ENCODE assay signal across 20 cellular contexts in genomic region chr6:147192278-147192911, GRCh38. TPM values are rescaled to one million over a fixed set of nuclear protein-coding genes. Genes with fewer than 3 reads are reported as not detected.
A peak's percentile ranks its signal among the peaks of the same experiment; 100 is the strongest.
DNase-seq lines count a peak whose midpoint lies in the region; ATAC-seq and TF ChIP-seq lines count a peak whose summit lies in the region.
"Had no signal": no experiment of that assay in that cellular context is flagged by ENCODE, and none has a peak within 500 bp of the region (broad histone marks: within the 10 kb centered on the region; RNA-seq: fewer than 3 reads in every experiment).

No MANE protein-coding gene starts in this region.

- H3K4me1 ChIP-seq in liver (ENCODE audit: control insufficient read depth in 4 of 4, insufficient read depth in 4 of 4, low read length in 3 of 4) = peaks cover 0 to 16% (median 8%) of the 10 kb centered on the region in 4 donors
- H3K4me1 ChIP-seq in ascending aorta = no peaks in the 10 kb centered on the region
- H3K4me1 ChIP-seq: SJSA1 had no signal

- ATAC-seq in GM18870 (IDR thresholded peaks at IDR 0.05; ENCODE audit: unreplicated experiment) = no peak

- in situ Hi-C loops in G401 (cut with HindIII; ENCODE audit: low sequenced_read_pairs) = no loop called here

- H3K4me3 ChIP-seq in liver (ENCODE audit: low read depth in 1 of 3, low read length in 3 of 3) (no peak overlapping the region), ascending aorta (no peak overlapping the region)
- H3K4me3 ChIP-seq: BLaER1, SJSA1 had no signal

- DNase-seq in NCI-H345 (lab: John Stamatoyannopoulos, UW) = peak; percentile 50
- no peak for DNase-seq in NCI-H345 treated with DMSO at 0.1 percent for 48 hours (lab: John Stamatoyannopoulos, UW; ENCODE audit: unreplicated experiment)
- peak; percentile 24 for DNase-seq in HuH-7 (ENCODE audit: low spot score)
- DNase-seq in G401 (ENCODE audit: low spot score) = no peak
- DNase-seq in ascending aorta (ENCODE audit: low spot score in 2 of 2) = no peak
- DNase-seq: 8988T; DMS 273 treated with DMSO at 0.1 percent for 48 hours; HFFc6; Karpas-422; NCI-H187 treated with DMSO at 0.1 percent for 48 hours; NCI-H446 treated with DMSO at 0.1 percent for 48 hours; NK-92 treated with Interleukin-12 subunit alpha and Interleukin-12 subunit beta, amount 100 ng/mL, for 24 hours; OCI-M1; SW 1271 had no signal

- TF ChIP-seq CTCF in VCaP (conservative IDR thresholded peaks at IDR 0.05) (no peak), liver (IDR thresholded peaks at IDR 0.05; ENCODE audit: low read depth, low read length, missing input control) (no peak), ascending aorta (IDR thresholded peaks at IDR 0.05) (no peak)

- H3K27ac ChIP-seq in VCaP (peak overlapping the region; percentile 47), liver (ENCODE audit: low read depth in 1 of 2, low read length in 2 of 2) (no peak overlapping the region), ascending aorta (no peak overlapping the region)
- H3K27ac ChIP-seq: BLaER1, RWPE1, SJSA1 had no signal

- H3K27me3 ChIP-seq in liver (ENCODE audit: control insufficient read depth in 4 of 4, insufficient read depth in 4 of 4, low read length in 3 of 4) (no peaks in the 10 kb centered on the region), ascending aorta (no peaks in the 10 kb centered on the region)
- H3K27me3 ChIP-seq: BLaER1, SJSA1 had no signal

- H3K36me3 ChIP-seq in liver (ENCODE audit: control insufficient read depth in 4 of 4, insufficient read depth in 3 of 4, low read depth in 1 of 4, low read length in 3 of 4) (no peaks in the 10 kb centered on the region), ascending aorta (no peaks in the 10 kb centered on the region)
- H3K36me3 ChIP-seq: BLaER1, SJSA1 had no signal

- 26% methylated on average over 3 of the region's 3 CpGs for WGBS in liver

- TF ChIP-seq RAD21 in liver (IDR thresholded peaks at IDR 0.05) = peak in 1 of 2 donors; percentile 10

- H3K9me3 ChIP-seq in liver (ENCODE audit: control insufficient read depth in 4 of 4, low read length in 3 of 4) (no peaks in the 10 kb centered on the region), ascending aorta (no peaks in the 10 kb centered on the region)
- H3K9me3 ChIP-seq: BLaER1, SJSA1 had no signal

- intact Hi-C loops in ascending aorta (cut with DNase I) = no loop called here

- H3K9ac ChIP-seq in liver (ENCODE audit: low read depth in 1 of 2, low read length in 2 of 2) = no peak overlapping the region
- H3K9ac ChIP-seq: BLaER1 had no signal

TF ChIP-seq in liver, 16 proteins besides CTCF, POLR2A, EP300 and RAD21:
- TF ChIP-seq ATF3 (IDR thresholded peaks at IDR 0.05) (peak; percentile 51), HNF4A (conservative IDR thresholded peaks at IDR 0.05) (peak; percentile 34 to 43), NR2F2 (IDR thresholded peaks at IDR 0.05) (no peak), HNF4G (IDR thresholded peaks at IDR 0.05) (no peak), GABPA (IDR thresholded peaks at IDR 0.05 in 1 of 2, conservative IDR thresholded peaks at IDR 0.05 in 1 of 2) (no peak), FOXA2 (IDR thresholded peaks at IDR 0.05) (peak; percentile 99), YY1 (IDR thresholded peaks at IDR 0.05) (no peak), TAF1 (conservative IDR thresholded peaks at IDR 0.05) (no peak), RXRA (IDR thresholded peaks at IDR 0.05) (peak; percentile 27 to 62), SP1 (IDR thresholded peaks at IDR 0.05) (no peak), JUND (IDR thresholded peaks at IDR 0.05) (peak in 1 of 2 donors; percentile 31), FOXA1 (IDR thresholded peaks at IDR 0.05) (peak; percentile 98), EGR1 (IDR thresholded peaks at IDR 0.05; ENCODE audit: low read depth in 2 of 2) (no peak)
- TF ChIP-seq, protein P1, sequence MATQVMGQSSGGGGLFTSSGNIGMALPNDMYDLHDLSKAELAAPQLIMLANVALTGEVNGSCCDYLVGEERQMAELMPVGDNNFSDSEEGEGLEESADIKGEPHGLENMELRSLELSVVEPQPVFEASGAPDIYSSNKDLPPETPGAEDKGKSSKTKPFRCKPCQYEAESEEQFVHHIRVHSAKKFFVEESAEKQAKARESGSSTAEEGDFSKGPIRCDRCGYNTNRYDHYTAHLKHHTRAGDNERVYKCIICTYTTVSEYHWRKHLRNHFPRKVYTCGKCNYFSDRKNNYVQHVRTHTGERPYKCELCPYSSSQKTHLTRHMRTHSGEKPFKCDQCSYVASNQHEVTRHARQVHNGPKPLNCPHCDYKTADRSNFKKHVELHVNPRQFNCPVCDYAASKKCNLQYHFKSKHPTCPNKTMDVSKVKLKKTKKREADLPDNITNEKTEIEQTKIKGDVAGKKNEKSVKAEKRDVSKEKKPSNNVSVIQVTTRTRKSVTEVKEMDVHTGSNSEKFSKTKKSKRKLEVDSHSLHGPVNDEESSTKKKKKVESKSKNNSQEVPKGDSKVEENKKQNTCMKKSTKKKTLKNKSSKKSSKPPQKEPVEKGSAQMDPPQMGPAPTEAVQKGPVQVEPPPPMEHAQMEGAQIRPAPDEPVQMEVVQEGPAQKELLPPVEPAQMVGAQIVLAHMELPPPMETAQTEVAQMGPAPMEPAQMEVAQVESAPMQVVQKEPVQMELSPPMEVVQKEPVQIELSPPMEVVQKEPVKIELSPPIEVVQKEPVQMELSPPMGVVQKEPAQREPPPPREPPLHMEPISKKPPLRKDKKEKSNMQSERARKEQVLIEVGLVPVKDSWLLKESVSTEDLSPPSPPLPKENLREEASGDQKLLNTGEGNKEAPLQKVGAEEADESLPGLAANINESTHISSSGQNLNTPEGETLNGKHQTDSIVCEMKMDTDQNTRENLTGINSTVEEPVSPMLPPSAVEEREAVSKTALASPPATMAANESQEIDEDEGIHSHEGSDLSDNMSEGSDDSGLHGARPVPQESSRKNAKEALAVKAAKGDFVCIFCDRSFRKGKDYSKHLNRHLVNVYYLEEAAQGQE (IDR thresholded peaks at IDR 0.05) = no peak
- TF ChIP-seq, protein P2, sequence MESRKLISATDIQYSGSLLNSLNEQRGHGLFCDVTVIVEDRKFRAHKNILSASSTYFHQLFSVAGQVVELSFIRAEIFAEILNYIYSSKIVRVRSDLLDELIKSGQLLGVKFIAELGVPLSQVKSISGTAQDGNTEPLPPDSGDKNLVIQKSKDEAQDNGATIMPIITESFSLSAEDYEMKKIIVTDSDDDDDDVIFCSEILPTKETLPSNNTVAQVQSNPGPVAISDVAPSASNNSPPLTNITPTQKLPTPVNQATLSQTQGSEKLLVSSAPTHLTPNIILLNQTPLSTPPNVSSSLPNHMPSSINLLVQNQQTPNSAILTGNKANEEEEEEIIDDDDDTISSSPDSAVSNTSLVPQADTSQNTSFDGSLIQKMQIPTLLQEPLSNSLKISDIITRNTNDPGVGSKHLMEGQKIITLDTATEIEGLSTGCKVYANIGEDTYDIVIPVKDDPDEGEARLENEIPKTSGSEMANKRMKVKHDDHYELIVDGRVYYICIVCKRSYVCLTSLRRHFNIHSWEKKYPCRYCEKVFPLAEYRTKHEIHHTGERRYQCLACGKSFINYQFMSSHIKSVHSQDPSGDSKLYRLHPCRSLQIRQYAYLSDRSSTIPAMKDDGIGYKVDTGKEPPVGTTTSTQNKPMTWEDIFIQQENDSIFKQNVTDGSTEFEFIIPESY (IDR thresholded peaks at IDR 0.05) = no peak
- TF ChIP-seq, protein P3, sequence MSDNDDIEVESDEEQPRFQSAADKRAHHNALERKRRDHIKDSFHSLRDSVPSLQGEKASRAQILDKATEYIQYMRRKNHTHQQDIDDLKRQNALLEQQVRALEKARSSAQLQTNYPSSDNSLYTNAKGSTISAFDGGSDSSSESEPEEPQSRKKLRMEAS (IDR thresholded peaks at IDR 0.05) = peak; percentile 39

RNA-seq across cellular contexts. Expression of gene STXBP5, which starts 11.8 kb away (rescaled TPM):
- 1 to 10 TPM; 7.6 to 8.9 TPM for total RNA-seq in liver
- polyA plus RNA-seq in liver = 1 to 10 TPM; 1.9 to 2.0 TPM
- 9.6 and 14.1 TPM in 2 replicates for total RNA-seq in G401 (2014; rRNA removed; shearing (Covaris generic))
- 13.6 TPM for total RNA-seq in ascending aorta

Comparison
In these comparisons a context has a peak if more than half of its experiments do, and no peak if none do; other contexts are left out.
1. DNase-seq: peak in NCI-H345 (single experiment) and HuH-7 (single experiment); none in NCI-H345 treated with DMSO at 0.1 percent for 48 hours (single experiment), G401 (single experiment) and ascending aorta (0 of 2).